1 cellular context compared by ENCODE assay signal in the genomic region with DNA sequence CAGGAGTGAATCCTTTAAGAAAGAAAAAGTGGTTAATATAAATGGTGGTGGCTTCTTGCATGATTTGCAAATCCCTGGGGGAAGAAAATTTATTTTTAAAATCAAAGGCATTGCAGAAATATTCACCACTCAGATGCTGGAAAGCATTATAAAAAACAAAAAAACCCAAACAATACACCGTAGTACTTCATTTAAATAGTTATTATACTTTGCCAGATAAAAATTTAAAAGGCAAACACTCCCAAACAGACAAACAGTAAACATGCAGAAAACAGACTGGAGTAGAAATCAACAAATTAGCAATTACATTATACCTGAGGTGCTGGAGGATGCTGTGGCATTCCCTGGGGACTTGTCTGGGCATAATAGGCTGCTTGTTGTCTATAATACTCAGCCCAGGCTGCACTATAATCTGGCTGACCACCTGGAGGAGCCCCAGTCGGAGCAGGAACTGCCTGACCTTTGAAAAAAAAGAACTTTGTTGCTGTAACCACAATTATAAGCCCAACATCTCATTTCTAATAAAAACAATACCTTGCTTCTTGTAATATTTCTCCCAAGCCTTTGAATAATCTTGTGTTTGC.
TF ChIP-seq lines count a peak whose summit lies in the region.

No MANE protein-coding gene starts in this region.

TF ChIP-seq in HepG2, 621 proteins besides CTCF, POLR2A, EP300 and RAD21:
- no peak for TF ChIP-seq HNRNPH1 (optimal IDR thresholded peaks at IDR 0.05; ENCODE audit: low read depth, low read length)
- no peak for TF ChIP-seq ZNF224 (CRISPR knock-in tag; IDR thresholded peaks at IDR 0.05)
- no peak for TF ChIP-seq ZNF775 (CRISPR knock-in tag; IDR thresholded peaks at IDR 0.05; ENCODE audit: borderline replicate concordance)
- TF ChIP-seq, protein P1, sequence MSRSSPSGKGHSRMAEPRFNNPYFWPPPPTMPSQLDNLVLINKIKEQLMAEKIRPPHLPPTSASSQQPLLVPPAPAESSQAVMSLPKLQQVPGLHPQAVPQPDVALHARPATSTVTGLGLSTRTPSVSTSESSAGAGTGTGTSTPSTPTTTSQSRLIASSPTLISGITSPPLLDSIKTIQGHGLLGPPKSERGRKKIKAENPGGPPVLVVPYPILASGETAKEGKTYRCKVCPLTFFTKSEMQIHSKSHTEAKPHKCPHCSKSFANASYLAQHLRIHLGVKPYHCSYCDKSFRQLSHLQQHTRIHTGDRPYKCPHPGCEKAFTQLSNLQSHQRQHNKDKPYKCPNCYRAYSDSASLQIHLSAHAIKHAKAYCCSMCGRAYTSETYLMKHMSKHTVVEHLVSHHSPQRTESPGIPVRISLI (CRISPR knock-in tag; IDR thresholded peaks at IDR 0.05; ENCODE audit: borderline replicate concordance), result peak; percentile 41; the same call in 1 of the 2 replicates
- no peak for TF ChIP-seq CHD2 (IDR thresholded peaks at IDR 0.05; ENCODE audit: low read depth, low read length)
- TF ChIP-seq STAG1 (CRISPR knock-in tag; IDR thresholded peaks at IDR 0.05), result peak; percentile 28
- TF ChIP-seq RBM22 (optimal IDR thresholded peaks at IDR 0.05; ENCODE audit: low read length), result peak; percentile 66
